Comparison of ENCODE assay signal across 8 cellular contexts in genomic region chr12:79690156-79690605, GRCh38. TPM values are rescaled to one million over a fixed set of nuclear protein-coding genes. Genes with fewer than 3 reads are reported as not detected.
DNase-seq lines count a peak whose midpoint lies in the region; ATAC-seq and TF ChIP-seq lines count a peak whose summit lies in the region.

No MANE protein-coding gene starts in this region.

- intact Hi-C loops in uterus (cut with DNase I; ENCODE audit: low total_unique reads), result no loop called here

- peak; percentile 30 for ATAC-seq in HG02571 (IDR thresholded peaks at IDR 0.05; ENCODE audit: unreplicated experiment)

- peaks cover 6% of the 10 kb centered on the region for H3K4me1 ChIP-seq in mesodermal cell (ENCODE audit: control insufficient read depth, insufficient read depth, low read length, poor library complexity, severe bottlenecking)
- peaks cover 0 to 2% of the 10 kb centered on the region in 2 donors for H3K4me1 ChIP-seq in uterus

- WGBS in mesodermal cell (ENCODE audit: insufficient coverage in 2 of 2), 2 experiments, result 0 to 1% methylated on average over 24 to 30 of the region's 40 CpGs

- no peaks in the 10 kb centered on the region for H3K27me3 ChIP-seq in uterus

- H3K9me3 ChIP-seq in mesodermal cell (ENCODE audit: control insufficient read depth, low read length) (no peaks in the 10 kb centered on the region), uterus (no peaks in the 10 kb centered on the region)

- H3K4me3 ChIP-seq in mesodermal cell (ENCODE audit: extremely low read depth, insufficient read depth, low read length, poor library complexity, severe bottlenecking) (peak overlapping the region; percentile 81), uterus (peak overlapping the region; percentile 87 to 96)

- TF ChIP-seq POLR2A in uterus (IDR thresholded peaks at IDR 0.05), result peak in 1 of 2 donors; percentile 31

- peak; percentile 1 for DNase-seq in stimulated activated CD4-positive, alpha-beta T cell treated with anti-CD3 and anti-CD28 coated beads, Interleukin-1b, Interleukin-23, amount 100 ng/mL, for 48 hours
- DNase-seq in stimulated activated CD4-positive, alpha-beta T cell treated with anti-CD3 and anti-CD28 coated beads, Interleukin-2, amount 100 ng/mL, for 24 hours, result no peak
- DNase-seq in NCI-H510A (lab: John Stamatoyannopoulos, UW) (peak; percentile 61), caudate nucleus (lab: John Stamatoyannopoulos, UW) (no peak), uterus (peak in 1 of 2 donors; percentile 36), OCI-M1 (lab: John Stamatoyannopoulos, UW) (no peak)

- no peak for TF ChIP-seq CTCF in uterus (IDR thresholded peaks at IDR 0.05)

- H3K27ac ChIP-seq in caudate nucleus (ENCODE audit: low read depth, low read length) (peak overlapping the region; percentile 52), mesodermal cell (ENCODE audit: low read depth, low read length, severe bottlenecking) (peak overlapping the region; percentile 75), uterus (peak overlapping the region; percentile 95 to 97)

- H3K36me3 ChIP-seq in mesodermal cell (ENCODE audit: control insufficient read depth, insufficient read depth, low read length), result no peaks in the 10 kb centered on the region
- H3K36me3 ChIP-seq in uterus, result no peaks in the 10 kb centered on the region

RNA-seq across cellular contexts. Expression of gene PAWR, which starts 0.6 kb away (rescaled TPM):
- polyA plus RNA-seq in mesodermal cell (2013, experiment 1 of 2), result 25.0 TPM
- 28.9 TPM for polyA plus RNA-seq in mesodermal cell (2013, experiment 2 of 2)
- total RNA-seq in uterus, result 100 to 1,000 TPM in 1 of 4 donors, 10 to 100 TPM in 3; 54.1 to 144 (median 73.1) TPM

Comparison
In these comparisons a context has a peak if more than half of its experiments do, and no peak if none do; other contexts are left out.
1. DNase-seq: peak in stimulated activated CD4-positive, alpha-beta T cell treated with anti-CD3 and anti-CD28 coated beads, Interleukin-1b, Interleukin-23, amount 100 ng/mL, for 48 hours (single experiment) and NCI-H510A (single experiment); none in stimulated activated CD4-positive, alpha-beta T cell treated with anti-CD3 and anti-CD28 coated beads, Interleukin-2, amount 100 ng/mL, for 24 hours (0 of 2), caudate nucleus (0 of 61) and OCI-M1 (single experiment).
2. Peak in every context shown above with its lines, with median percentiles within 50 percentile points of each other: H3K27ac ChIP-seq.